Comparison of ENCODE assay signal across 1 cellular context in the genomic region with DNA sequence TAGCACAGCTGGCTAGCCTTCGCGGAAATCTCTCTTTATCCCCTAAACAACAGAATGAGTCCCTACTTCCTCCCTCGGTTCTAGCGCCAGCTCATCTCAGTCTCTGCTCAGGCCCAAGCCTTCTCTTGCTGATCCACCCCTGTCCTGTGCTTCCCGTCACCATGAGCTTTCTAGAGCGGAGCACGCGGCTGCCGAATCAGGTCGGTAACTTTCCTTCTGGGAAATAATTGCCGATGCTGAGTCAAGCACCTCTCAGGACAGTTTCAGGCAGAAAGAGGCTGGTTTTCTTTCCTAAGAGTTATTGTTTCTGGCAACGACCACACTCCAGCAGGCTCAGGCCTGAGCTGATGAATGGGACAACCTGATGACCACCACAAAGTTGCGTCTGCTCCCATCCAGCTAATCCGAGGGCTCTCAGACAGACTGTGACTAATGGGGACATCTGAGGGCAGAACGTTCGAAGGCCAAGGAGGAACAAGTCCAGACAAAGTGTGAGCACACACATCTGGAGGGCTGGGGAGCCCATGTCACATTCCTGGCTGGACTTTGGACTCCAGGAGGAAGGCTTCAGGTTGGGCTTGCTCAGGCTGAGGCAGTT.
TF ChIP-seq lines count a peak whose summit lies in the region.

No MANE protein-coding gene starts in this region.

TF ChIP-seq in K562, 482 proteins besides CTCF, POLR2A, EP300 and RAD21 (continued from another document):
- TF ChIP-seq ZNF174 (CRISPR knock-in tag; IDR thresholded peaks at IDR 0.05) (no peak), SPI1 (IDR thresholded peaks at IDR 0.05; ENCODE audit: borderline replicate concordance, low read depth, low read length) (0 out of 2 replicates have a peak, but pooled peaks have one; percentile 33), MGA (IDR thresholded peaks at IDR 0.05) (peak; percentile 61), ZNF551 (CRISPR knock-in tag; IDR thresholded peaks at IDR 0.05) (no peak)
